In genomic region chr19:4201798-4202197, GRCh38 we compare ENCODE assay signal across 9 cellular contexts. TPM values are rescaled to one million over a fixed set of nuclear protein-coding genes. Genes with fewer than 3 reads are reported as not detected.
"Had no signal": no experiment of that assay in that cellular context is flagged by ENCODE, and none has a peak within 500 bp of the region (broad histone marks: within the 10 kb centered on the region; RNA-seq: fewer than 3 reads in every experiment).

No MANE protein-coding gene starts in this region.

- H3K4me3 ChIP-seq: GM12878 had no signal

- DNase-seq: GDM1, GF-D8 had no signal

- ATAC-seq: GM12878 had no signal

- FAIRE-seq: G401.6, GM12878, GM12891, GM12892, GM18507, GM19239 had no signal

RNA-seq across cellular contexts. Expression of gene CREB3L3, which starts 48.4 kb away (rescaled TPM):
- total RNA-seq: G401, GM12878 had no signal
